In the genomic region with DNA sequence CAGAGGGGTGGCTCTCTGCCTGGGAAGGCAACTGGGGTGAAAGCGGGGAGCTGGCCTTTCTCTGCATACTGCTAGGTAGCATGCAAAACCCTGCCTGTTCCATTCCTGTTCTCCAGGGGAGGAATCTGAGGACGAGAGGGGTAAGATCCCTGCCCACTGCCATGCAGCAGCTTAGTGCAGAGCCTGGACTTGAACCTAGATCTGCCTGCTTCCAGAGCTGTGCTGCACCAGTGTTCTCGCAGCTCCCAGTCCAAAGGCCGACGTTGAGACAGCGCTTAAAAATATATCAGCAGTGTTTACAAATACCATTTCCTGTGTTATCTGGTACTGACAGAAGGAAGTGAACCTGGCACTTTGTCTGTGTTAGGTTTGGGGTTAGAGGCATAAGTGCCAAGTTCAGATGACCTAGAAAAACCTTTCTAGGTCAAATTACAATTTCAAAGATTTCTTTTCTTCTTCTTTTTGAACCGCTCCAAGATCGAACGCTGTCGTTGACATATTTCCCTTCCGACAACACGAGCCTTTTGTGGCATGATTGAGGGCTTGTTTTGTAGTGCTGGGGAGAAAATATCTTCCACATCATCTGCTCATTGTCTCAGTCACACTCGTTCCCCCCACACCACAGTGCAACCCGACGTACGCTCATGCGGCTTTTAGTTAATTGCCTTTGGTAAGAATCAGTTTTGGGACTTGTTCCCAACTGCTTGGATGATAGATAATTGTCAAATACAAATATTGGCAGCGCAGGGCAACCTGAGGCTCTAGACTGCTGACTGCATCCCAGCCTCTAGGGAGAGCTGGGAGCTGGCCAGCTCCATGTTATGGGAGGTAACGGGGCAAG, we compare ENCODE assay signal across 1 cellular context.
TF ChIP-seq lines count a peak whose summit lies in the region.

No MANE protein-coding gene starts in this region.

TF ChIP-seq in HepG2, 621 proteins besides CTCF, POLR2A, EP300 and RAD21 (continued from another document and continues in another):
- TF ChIP-seq, protein P1, sequence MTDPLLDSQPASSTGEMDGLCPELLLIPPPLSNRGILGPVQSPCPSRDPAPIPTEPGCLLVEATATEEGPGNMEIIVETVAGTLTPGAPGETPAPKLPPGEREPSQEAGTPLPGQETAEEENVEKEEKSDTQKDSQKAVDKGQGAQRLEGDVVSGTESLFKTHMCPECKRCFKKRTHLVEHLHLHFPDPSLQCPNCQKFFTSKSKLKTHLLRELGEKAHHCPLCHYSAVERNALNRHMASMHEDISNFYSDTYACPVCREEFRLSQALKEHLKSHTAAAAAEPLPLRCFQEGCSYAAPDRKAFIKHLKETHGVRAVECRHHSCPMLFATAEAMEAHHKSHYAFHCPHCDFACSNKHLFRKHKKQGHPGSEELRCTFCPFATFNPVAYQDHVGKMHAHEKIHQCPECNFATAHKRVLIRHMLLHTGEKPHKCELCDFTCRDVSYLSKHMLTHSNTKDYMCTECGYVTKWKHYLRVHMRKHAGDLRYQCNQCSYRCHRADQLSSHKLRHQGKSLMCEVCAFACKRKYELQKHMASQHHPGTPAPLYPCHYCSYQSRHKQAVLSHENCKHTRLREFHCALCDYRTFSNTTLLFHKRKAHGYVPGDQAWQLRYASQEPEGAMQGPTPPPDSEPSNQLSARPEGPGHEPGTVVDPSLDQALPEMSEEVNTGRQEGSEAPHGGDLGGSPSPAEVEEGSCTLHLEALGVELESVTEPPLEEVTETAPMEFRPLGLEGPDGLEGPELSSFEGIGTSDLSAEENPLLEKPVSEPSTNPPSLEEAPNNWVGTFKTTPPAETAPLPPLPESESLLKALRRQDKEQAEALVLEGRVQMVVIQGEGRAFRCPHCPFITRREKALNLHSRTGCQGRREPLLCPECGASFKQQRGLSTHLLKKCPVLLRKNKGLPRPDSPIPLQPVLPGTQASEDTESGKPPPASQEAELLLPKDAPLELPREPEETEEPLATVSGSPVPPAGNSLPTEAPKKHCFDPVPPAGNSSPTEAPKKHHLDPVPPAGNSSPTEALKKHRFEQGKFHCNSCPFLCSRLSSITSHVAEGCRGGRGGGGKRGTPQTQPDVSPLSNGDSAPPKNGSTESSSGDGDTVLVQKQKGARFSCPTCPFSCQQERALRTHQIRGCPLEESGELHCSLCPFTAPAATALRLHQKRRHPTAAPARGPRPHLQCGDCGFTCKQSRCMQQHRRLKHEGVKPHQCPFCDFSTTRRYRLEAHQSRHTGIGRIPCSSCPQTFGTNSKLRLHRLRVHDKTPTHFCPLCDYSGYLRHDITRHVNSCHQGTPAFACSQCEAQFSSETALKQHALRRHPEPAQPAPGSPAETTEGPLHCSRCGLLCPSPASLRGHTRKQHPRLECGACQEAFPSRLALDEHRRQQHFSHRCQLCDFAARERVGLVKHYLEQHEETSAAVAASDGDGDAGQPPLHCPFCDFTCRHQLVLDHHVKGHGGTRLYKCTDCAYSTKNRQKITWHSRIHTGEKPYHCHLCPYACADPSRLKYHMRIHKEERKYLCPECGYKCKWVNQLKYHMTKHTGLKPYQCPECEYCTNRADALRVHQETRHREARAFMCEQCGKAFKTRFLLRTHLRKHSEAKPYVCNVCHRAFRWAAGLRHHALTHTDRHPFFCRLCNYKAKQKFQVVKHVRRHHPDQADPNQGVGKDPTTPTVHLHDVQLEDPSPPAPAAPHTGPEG (CRISPR knock-in tag; IDR thresholded peaks at IDR 0.05): no peak
- TF ChIP-seq ZNF530 (CRISPR knock-in tag; IDR thresholded peaks at IDR 0.05; ENCODE audit: low read depth) (no peak), BCL6 (CRISPR knock-in tag; IDR thresholded peaks at IDR 0.05) (peak; percentile 80), MBD4 (IDR thresholded peaks at IDR 0.05; ENCODE audit: borderline replicate concordance, low read length) (no peak), MIER2 (CRISPR knock-in tag; IDR thresholded peaks at IDR 0.05) (peak; percentile 61; the same call in 1 of the 2 replicates), KAT2B (IDR thresholded peaks at IDR 0.05; ENCODE audit: borderline replicate concordance, low read depth, low read length) (no peak), ZBTB20 (CRISPR knock-in tag; IDR thresholded peaks at IDR 0.05; ENCODE audit: borderline replicate concordance, low read depth) (peak; percentile 44; the same call in 1 of the 2 replicates), PITX1 (CRISPR knock-in tag; IDR thresholded peaks at IDR 0.05) (peak; percentile 71), GABPA (IDR thresholded peaks at IDR 0.05; ENCODE audit: low read depth, low read length) (0 out of 2 replicates have a peak, but pooled peaks have one; percentile 32), GABPA (CRISPR knock-in tag; IDR thresholded peaks at IDR 0.05; ENCODE audit: low read depth) (peak; percentile 88), ZBTB7B (CRISPR knock-in tag; IDR thresholded peaks at IDR 0.05) (0 out of 2 replicates have a peak, but pooled peaks have one; percentile 50), ZFX (CRISPR knock-in tag; IDR thresholded peaks at IDR 0.05; ENCODE audit: low read depth) (peak; percentile 47; the same call in 1 of the 2 replicates), SMAD3 (CRISPR knock-in tag; IDR thresholded peaks at IDR 0.05) (peak; percentile 44; the same call in 1 of the 2 replicates), FOXO1 (CRISPR knock-in tag; IDR thresholded peaks at IDR 0.05) (peak; percentile 91), ZNF558 (CRISPR knock-in tag; IDR thresholded peaks at IDR 0.05; ENCODE audit: borderline replicate concordance) (no peak), KDM1A (CRISPR knock-in tag; IDR thresholded peaks at IDR 0.05) (no peak), ZNF335 (CRISPR knock-in tag; IDR thresholded peaks at IDR 0.05) (peak; percentile 42; the same call in 1 of the 2 replicates), HNF4A (CRISPR knock-in tag; IDR thresholded peaks at IDR 0.05) (peak; percentile 96), TAF15 (IDR thresholded peaks at IDR 0.05; ENCODE audit: low read depth, low read length, poor library complexity, severe bottlenecking) (no peak), HMG20A (CRISPR knock-in tag; IDR thresholded peaks at IDR 0.05; ENCODE audit: borderline replicate concordance) (peak; percentile 52; the same call in 1 of the 2 replicates), NCOA1 (CRISPR knock-in tag; IDR thresholded peaks at IDR 0.05) (no peak), CREM (IDR thresholded peaks at IDR 0.05) (peak; percentile 66), CREM (CRISPR knock-in tag; IDR thresholded peaks at IDR 0.05) (no peak), ATF7 (IDR thresholded peaks at IDR 0.05) (no peak), ATF7 (CRISPR knock-in tag; IDR thresholded peaks at IDR 0.05) (no peak), ZNF292 (CRISPR knock-in tag; IDR thresholded peaks at IDR 0.05; ENCODE audit: borderline replicate concordance, low read depth) (peak; percentile 82; the same call in 1 of the 2 replicates), NR2F6 (IDR thresholded peaks at IDR 0.05) (peak; percentile 69), NR2F6 (CRISPR knock-in tag; IDR thresholded peaks at IDR 0.05) (peak; percentile 71), AGO2 (optimal IDR thresholded peaks at IDR 0.05; ENCODE audit: low read depth, low read length) (no peak), SUZ12 (IDR thresholded peaks at IDR 0.05; ENCODE audit: low read depth, low read length) (no peak), PHF20 (CRISPR knock-in tag; IDR thresholded peaks at IDR 0.05) (peak; percentile 48; the same call in 1 of the 2 replicates), ZNF776 (CRISPR knock-in tag; IDR thresholded peaks at IDR 0.05) (no peak), GATA4 (IDR thresholded peaks at IDR 0.05; ENCODE audit: borderline replicate concordance, low read depth) (no peak), NRL (CRISPR knock-in tag; IDR thresholded peaks at IDR 0.05; ENCODE audit: borderline replicate concordance) (no peak), FOXA3 (CRISPR knock-in tag; IDR thresholded peaks at IDR 0.05) (peak; percentile 89), CHD4 (IDR thresholded peaks at IDR 0.05; ENCODE audit: borderline replicate concordance, low read length) (no peak), ZNF569 (CRISPR knock-in tag; IDR thresholded peaks at IDR 0.05; ENCODE audit: borderline replicate concordance) (0 out of 2 replicates have a peak, but pooled peaks have one; percentile 55), ZNF382 (CRISPR knock-in tag; IDR thresholded peaks at IDR 0.05; ENCODE audit: borderline replicate concordance) (no peak), JUNB (CRISPR knock-in tag; IDR thresholded peaks at IDR 0.05; ENCODE audit: borderline replicate concordance) (0 out of 2 replicates have a peak, but pooled peaks have one; percentile 48), ZNF205 (CRISPR knock-in tag; IDR thresholded peaks at IDR 0.05) (peak; percentile 77; the same call in 1 of the 2 replicates), ZBTB42 (CRISPR knock-in tag; IDR thresholded peaks at IDR 0.05) (no peak), ZNF629 (CRISPR knock-in tag; conservative IDR thresholded peaks at IDR 0.05) (peak; percentile 66; the same call in 1 of the 2 replicates), ZC3H13 (CRISPR knock-in tag; IDR thresholded peaks at IDR 0.05) (0 out of 2 replicates have a peak, but pooled peaks have one; percentile 50), MATR3 (CRISPR knock-in tag; IDR thresholded peaks at IDR 0.05) (no peak), SALL1 (CRISPR knock-in tag; IDR thresholded peaks at IDR 0.05) (peak; percentile 96)
- TF ChIP-seq, protein P2, sequence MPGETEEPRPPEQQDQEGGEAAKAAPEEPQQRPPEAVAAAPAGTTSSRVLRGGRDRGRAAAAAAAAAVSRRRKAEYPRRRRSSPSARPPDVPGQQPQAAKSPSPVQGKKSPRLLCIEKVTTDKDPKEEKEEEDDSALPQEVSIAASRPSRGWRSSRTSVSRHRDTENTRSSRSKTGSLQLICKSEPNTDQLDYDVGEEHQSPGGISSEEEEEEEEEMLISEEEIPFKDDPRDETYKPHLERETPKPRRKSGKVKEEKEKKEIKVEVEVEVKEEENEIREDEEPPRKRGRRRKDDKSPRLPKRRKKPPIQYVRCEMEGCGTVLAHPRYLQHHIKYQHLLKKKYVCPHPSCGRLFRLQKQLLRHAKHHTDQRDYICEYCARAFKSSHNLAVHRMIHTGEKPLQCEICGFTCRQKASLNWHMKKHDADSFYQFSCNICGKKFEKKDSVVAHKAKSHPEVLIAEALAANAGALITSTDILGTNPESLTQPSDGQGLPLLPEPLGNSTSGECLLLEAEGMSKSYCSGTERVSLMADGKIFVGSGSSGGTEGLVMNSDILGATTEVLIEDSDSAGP (CRISPR knock-in tag; IDR thresholded peaks at IDR 0.05; ENCODE audit: borderline replicate concordance): 0 out of 2 replicates have a peak, but pooled peaks have one; percentile 48
- TF ChIP-seq, protein P3, sequence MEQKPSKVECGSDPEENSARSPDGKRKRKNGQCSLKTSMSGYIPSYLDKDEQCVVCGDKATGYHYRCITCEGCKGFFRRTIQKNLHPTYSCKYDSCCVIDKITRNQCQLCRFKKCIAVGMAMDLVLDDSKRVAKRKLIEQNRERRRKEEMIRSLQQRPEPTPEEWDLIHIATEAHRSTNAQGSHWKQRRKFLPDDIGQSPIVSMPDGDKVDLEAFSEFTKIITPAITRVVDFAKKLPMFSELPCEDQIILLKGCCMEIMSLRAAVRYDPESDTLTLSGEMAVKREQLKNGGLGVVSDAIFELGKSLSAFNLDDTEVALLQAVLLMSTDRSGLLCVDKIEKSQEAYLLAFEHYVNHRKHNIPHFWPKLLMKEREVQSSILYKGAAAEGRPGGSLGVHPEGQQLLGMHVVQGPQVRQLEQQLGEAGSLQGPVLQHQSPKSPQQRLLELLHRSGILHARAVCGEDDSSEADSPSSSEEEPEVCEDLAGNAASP (CRISPR knock-in tag; IDR thresholded peaks at IDR 0.05; ENCODE audit: borderline replicate concordance): peak; percentile 92; the same call in 1 of the 2 replicates
- TF ChIP-seq, protein P4, sequence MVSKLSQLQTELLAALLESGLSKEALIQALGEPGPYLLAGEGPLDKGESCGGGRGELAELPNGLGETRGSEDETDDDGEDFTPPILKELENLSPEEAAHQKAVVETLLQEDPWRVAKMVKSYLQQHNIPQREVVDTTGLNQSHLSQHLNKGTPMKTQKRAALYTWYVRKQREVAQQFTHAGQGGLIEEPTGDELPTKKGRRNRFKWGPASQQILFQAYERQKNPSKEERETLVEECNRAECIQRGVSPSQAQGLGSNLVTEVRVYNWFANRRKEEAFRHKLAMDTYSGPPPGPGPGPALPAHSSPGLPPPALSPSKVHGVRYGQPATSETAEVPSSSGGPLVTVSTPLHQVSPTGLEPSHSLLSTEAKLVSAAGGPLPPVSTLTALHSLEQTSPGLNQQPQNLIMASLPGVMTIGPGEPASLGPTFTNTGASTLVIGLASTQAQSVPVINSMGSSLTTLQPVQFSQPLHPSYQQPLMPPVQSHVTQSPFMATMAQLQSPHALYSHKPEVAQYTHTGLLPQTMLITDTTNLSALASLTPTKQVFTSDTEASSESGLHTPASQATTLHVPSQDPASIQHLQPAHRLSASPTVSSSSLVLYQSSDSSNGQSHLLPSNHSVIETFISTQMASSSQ (IDR thresholded peaks at IDR 0.05; ENCODE audit: low read depth): no peak; the same call in 1 of the 2 replicates
- TF ChIP-seq, protein P4 (CRISPR knock-in tag; IDR thresholded peaks at IDR 0.05; ENCODE audit: borderline replicate concordance): no peak
- TF ChIP-seq, protein P5, sequence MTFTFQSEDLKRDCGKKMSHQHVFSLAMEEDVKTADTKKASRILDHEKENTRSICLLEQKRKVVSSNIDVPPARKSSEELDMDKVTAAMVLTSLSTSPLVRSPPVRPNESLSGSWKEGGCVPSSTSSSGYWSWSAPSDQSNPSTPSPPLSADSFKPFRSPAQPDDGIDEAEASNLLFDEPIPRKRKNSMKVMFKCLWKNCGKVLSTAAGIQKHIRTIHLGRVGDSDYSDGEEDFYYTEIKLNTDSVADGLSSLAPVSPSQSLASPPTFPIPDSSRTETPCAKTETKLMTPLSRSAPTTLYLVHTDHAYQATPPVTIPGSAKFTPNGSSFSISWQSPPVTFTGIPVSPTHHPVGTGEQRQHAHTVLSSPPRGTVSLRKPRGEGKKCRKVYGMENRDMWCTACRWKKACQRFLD (CRISPR knock-in tag; IDR thresholded peaks at IDR 0.05; ENCODE audit: borderline replicate concordance): no peak
- TF ChIP-seq, protein P6, sequence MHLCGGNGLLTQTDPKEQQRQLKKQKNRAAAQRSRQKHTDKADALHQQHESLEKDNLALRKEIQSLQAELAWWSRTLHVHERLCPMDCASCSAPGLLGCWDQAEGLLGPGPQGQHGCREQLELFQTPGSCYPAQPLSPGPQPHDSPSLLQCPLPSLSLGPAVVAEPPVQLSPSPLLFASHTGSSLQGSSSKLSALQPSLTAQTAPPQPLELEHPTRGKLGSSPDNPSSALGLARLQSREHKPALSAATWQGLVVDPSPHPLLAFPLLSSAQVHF (CRISPR knock-in tag; IDR thresholded peaks at IDR 0.05): peak; percentile 64; the same call in 1 of the 2 replicates
- TF ChIP-seq, protein P7, sequence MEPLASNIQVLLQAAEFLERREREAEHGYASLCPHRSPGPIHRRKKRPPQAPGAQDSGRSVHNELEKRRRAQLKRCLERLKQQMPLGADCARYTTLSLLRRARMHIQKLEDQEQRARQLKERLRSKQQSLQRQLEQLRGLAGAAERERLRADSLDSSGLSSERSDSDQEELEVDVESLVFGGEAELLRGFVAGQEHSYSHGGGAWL (CRISPR knock-in tag; IDR thresholded peaks at IDR 0.05): 0 out of 2 replicates have a peak, but pooled peaks have one; percentile 45
